13 cellular contexts compared by ENCODE assay signal in genomic region chr22:35637943-35638342, GRCh38. TPM values are rescaled to one million over a fixed set of nuclear protein-coding genes. Genes with fewer than 3 reads are reported as not detected.
DNase-seq lines count a peak whose midpoint lies in the region; ATAC-seq and TF ChIP-seq lines count a peak whose summit lies in the region.
"Had no signal": no experiment of that assay in that cellular context is flagged by ENCODE, and none has a peak within 500 bp of the region (broad histone marks: within the 10 kb centered on the region; RNA-seq: fewer than 3 reads in every experiment).

No MANE protein-coding gene starts in this region.

- no peaks in the 10 kb centered on the region for H3K36me3 ChIP-seq in Panc1 (ENCODE audit: control insufficient read depth, insufficient read depth, low read length)
- H3K36me3 ChIP-seq in esophagus squamous epithelium: no peaks in the 10 kb centered on the region
- H3K36me3 ChIP-seq in mucosa of rectum (ENCODE audit: control insufficient read depth in 2 of 2, insufficient read depth in 2 of 2, low read length in 2 of 2): no peaks in the 10 kb centered on the region
- H3K36me3 ChIP-seq in suprapubic skin: no peaks in the 10 kb centered on the region

- peak; percentile 36; the same call in 1 of the 2 replicates for ATAC-seq in Panc1
- ATAC-seq: activated CD8-positive, alpha-beta T cell treated with anti-CD3 and anti-CD28 coated beads for 36 hours had no signal

- TF ChIP-seq CTCF in Panc1 (IDR thresholded peaks at IDR 0.05): no peak
- TF ChIP-seq CTCF in esophagus squamous epithelium (IDR thresholded peaks at IDR 0.05): no peak
- TF ChIP-seq CTCF in suprapubic skin (IDR thresholded peaks at IDR 0.05): no peak

- no peak for TF ChIP-seq POLR2A in esophagus squamous epithelium (IDR thresholded peaks at IDR 0.05)
- no peak for TF ChIP-seq POLR2A in suprapubic skin (IDR thresholded peaks at IDR 0.05)

- CTCF ChIA-PET in Panc1 (lab: Charles Lee): no interaction called here

- H3K27me3 ChIP-seq in Panc1 (ENCODE audit: control insufficient read depth, insufficient read depth, low read length) (no peaks in the 10 kb centered on the region), esophagus squamous epithelium (no peaks in the 10 kb centered on the region), mucosa of rectum (ENCODE audit: control insufficient read depth in 2 of 2, insufficient read depth in 2 of 2, low read length in 2 of 2) (no peaks in the 10 kb centered on the region), suprapubic skin (no peaks in the 10 kb centered on the region)

- in situ Hi-C loops in Panc1 (cut with HindIII; ENCODE audit: low pct_unique_long_range_greater_than_20kb, low sequenced_read_pairs): no loop called here

- H3K9me3 ChIP-seq in Panc1 (ENCODE audit: control insufficient read depth, insufficient read depth, low read depth, low read length) (no peaks in the 10 kb centered on the region), esophagus squamous epithelium (no peaks in the 10 kb centered on the region), mucosa of rectum (ENCODE audit: control insufficient read depth in 2 of 2, low read length in 2 of 2) (no peaks in the 10 kb centered on the region), suprapubic skin (no peaks in the 10 kb centered on the region)

- H3K4me1 ChIP-seq in Panc1 (ENCODE audit: control insufficient read depth, insufficient read depth, low read length): peaks cover 9% of the 10 kb centered on the region
- peaks cover 15 to 40% (median 21%) of the 10 kb centered on the region in 3 donors for H3K4me1 ChIP-seq in esophagus squamous epithelium
- peaks cover 8 to 9% of the 10 kb centered on the region in 2 donors for H3K4me1 ChIP-seq in mucosa of rectum (ENCODE audit: control insufficient read depth in 2 of 2, insufficient read depth in 2 of 2, low read length in 2 of 2)
- peaks cover 21% of the 10 kb centered on the region for H3K4me1 ChIP-seq in suprapubic skin

- 67 to 83% methylated on average over 3 to 6 of the region's 6 CpGs for WGBS in esophagus squamous epithelium, 2 donors
- 53% methylated on average over 6 of the region's 6 CpGs for WGBS in suprapubic skin

- intact Hi-C loops in Panc1 (cut with micrococcal nuclease; ENCODE audit: unreplicated experiment): no loop called here
- intact Hi-C loops in esophagus squamous epithelium (cut with DNase I): no loop called here

- H3K27ac ChIP-seq in Panc1 (ENCODE audit: low read length) (peak overlapping the region; percentile 70; the same call in 1 of the 2 replicates), esophagus squamous epithelium (peak overlapping the region; percentile 63 to 88 (median 85)), mucosa of rectum (ENCODE audit: low read depth in 2 of 2, low read length in 2 of 2) (peak overlapping the region; percentile 68 to 82), suprapubic skin (peak overlapping the region; percentile 78)

- DNase-seq in Panc1 (ENCODE audit: low read depth, low spot score) (no peak), esophagus squamous epithelium (lab: John Stamatoyannopoulos, UW) (no peak), suprapubic skin (ENCODE audit: low spot score in 2 of 2) (no peak), NCI-H2107 treated with DMSO at 0.1 percent for 48 hours (lab: John Stamatoyannopoulos, UW; ENCODE audit: unreplicated experiment) (no peak), NCI-H1694 (lab: John Stamatoyannopoulos, UW) (no peak)
- no peak for DNase-seq in activated T-cell treated with anti-CD3 and anti-CD28 coated beads, Interleukin-2, amount 50 U/mL, for 1 hour
- no peak for DNase-seq in activated T-cell treated with anti-CD3 and anti-CD28 coated beads, Interleukin-2, amount 50 U/mL, for 48 hours
- DNase-seq: activated CD8-positive, alpha-beta T cell treated with anti-CD3 and anti-CD28 coated beads for 36 hours; activated naive CD4-positive, alpha-beta T cell treated with anti-CD3 and anti-CD28 coated beads, Interleukin-2, amount 10 ng/mL, durations not matched to agents 7 days and 5 days; KBM-7; NCI-H1930 had no signal

- BruUV-seq in Panc1 (replicated peaks; lab: Mats Ljungman, UMichigan): no TSS peak

- TF ChIP-seq EP300 in suprapubic skin (IDR thresholded peaks at IDR 0.05): no peak

- no peak overlapping the region for H3K4me3 ChIP-seq in Panc1 (ENCODE audit: low read depth in 2 of 2, low read length in 2 of 2)
- H3K4me3 ChIP-seq in esophagus squamous epithelium: no peak overlapping the region
- no peak overlapping the region for H3K4me3 ChIP-seq in mucosa of rectum (ENCODE audit: low read length in 2 of 2)
- no peak overlapping the region for H3K4me3 ChIP-seq in suprapubic skin

- POLR2A ChIA-PET in Panc1 (lab: Charles Lee): interaction anchor here (0.7 kb wide), 1 partner anchor 76 kb away, joined by 14 read pairs; no protein-coding TSS in a partner anchor

- peak overlapping the region in 1 of 2 donors; percentile 41 for H3K9ac ChIP-seq in mucosa of rectum (ENCODE audit: low read depth in 1 of 2, low read length in 2 of 2)

RNA-seq across cellular contexts. Expression of gene APOL6, which starts 10.3 kb away (rescaled TPM):
- total RNA-seq in Panc1 (2021; ENCODE audit: unreplicated experiment) (16.4 TPM), esophagus squamous epithelium (10 to 100 TPM in 2 of 4 donors, 1 to 10 TPM in 2; 7.8 to 22.3 (median 9.5) TPM), suprapubic skin (1 to 10 TPM; 3.1 to 8.3 (median 5.1) TPM)
- 4.8 TPM for polyA plus RNA-seq in Panc1 (2012; ENCODE audit: insufficient read length)

RNA-seq across cellular contexts. Expression of gene MB, which starts 20.8 kb away (rescaled TPM):
- total RNA-seq in Panc1 (2021; ENCODE audit: unreplicated experiment): 17.3 TPM
- 29.4 TPM for polyA plus RNA-seq in Panc1 (2012; ENCODE audit: insufficient read length)
- total RNA-seq in esophagus squamous epithelium: 10 to 100 TPM in 1 of 4 donors, 1 to 10 TPM in 1, under 1 TPM in 1, not detected in 1; 0.44 to 11.8 (median 5.4) TPM
- total RNA-seq in suprapubic skin: 10 to 100 TPM in 1 of 4 donors, 1 to 10 TPM in 3; 4.3 to 17.8 (median 9.1) TPM
- total RNA-seq: activated CD8-positive, alpha-beta T cell treated with anti-CD3 and anti-CD28 coated beads for 36 hours; pulmonary artery endothelial cell had no signal
